In the genomic region with DNA sequence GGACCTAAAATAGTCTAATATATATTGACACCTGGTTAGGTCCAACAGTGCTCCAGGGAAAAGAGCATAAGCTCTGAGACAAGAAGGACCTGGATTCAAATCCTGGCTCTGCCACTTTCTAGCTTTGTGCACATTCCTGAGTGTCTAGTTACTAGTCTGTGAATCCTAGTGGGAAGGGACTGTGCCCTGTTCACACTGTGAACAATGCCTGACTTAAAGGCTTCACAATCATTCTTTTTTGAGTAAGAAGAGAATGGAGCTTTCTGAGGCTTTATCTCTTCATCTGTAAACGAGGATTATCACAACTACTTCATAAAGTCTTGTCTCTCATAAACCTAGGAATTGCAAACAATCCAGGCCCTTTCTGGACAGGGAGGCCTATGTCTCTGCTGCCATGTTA, we compare ENCODE assay signal across 36 cellular contexts.
"Had no signal": no experiment of that assay in that cellular context is flagged by ENCODE, and none has a peak within 500 bp of the region (broad histone marks: within the 10 kb centered on the region; RNA-seq: fewer than 3 reads in every experiment).

No MANE protein-coding gene starts in this region.

- H3K4me1 Mint-ChIP-seq: activated CD4-positive, alpha-beta T cell treated with anti-CD3 and anti-CD28 coated beads, Interleukin-2, amount 10 ng/mL, durations not matched to agents 24 days and 14 days; activated naive CD8-positive, alpha-beta T cell treated with anti-CD3 and anti-CD28 coated beads for 36 hours; activated T-helper 17 cell treated with anti-CD3 and anti-CD28 coated beads, Interleukin-2, amount 50 U/mL, for 72 hours had no signal

- DNase-seq: activated CD4-positive, alpha-beta memory T cell treated with anti-CD3 and anti-CD28 coated beads for 36 hours; activated CD4-positive, alpha-beta T cell treated with anti-CD3 and anti-CD28 coated beads for 4 hours; activated CD4-positive, alpha-beta T cell treated with anti-CD3 and anti-CD28 coated beads, Interleukin-2, amount 10 ng/mL, durations not matched to agents 24 days and 14 days; activated CD4-positive, alpha-beta T cell treated with anti-CD3 and anti-CD28 coated beads, Interleukin-2, amount 50 U/mL, for 1 hour; activated CD4-positive, alpha-beta T cell treated with anti-CD3 and anti-CD28 coated beads, Interleukin-2, amount 50 U/mL, for 4 hours; activated CD4-positive, CD25-positive, alpha-beta regulatory T cell treated with anti-CD3 and anti-CD28 coated beads, Interleukin-2, amount 50 U/mL, for 72 hours; activated CD8-positive, alpha-beta memory T cell treated with anti-CD3 and anti-CD28 coated beads, Interleukin-2, amount 50 U/mL, for 4 hours; activated CD8-positive, alpha-beta T cell treated with anti-CD3 and anti-CD28 coated beads for 36 hours; activated effector memory CD4-positive, alpha-beta T cell treated with anti-CD3 and anti-CD28 coated beads, Interleukin-2, amount 50 U/mL, for 16 hours; activated gamma-delta T cell treated with Interleukin-2 at 50 U/mL for 16 hours; activated naive CD4-positive, alpha-beta T cell; activated naive CD4-positive, alpha-beta T cell treated with anti-CD3 and anti-CD28 coated beads for 36 hours; activated naive CD4-positive, alpha-beta T cell treated with anti-CD3 and anti-CD28 coated beads, Interleukin-2, amount 50 U/mL, for 16 hours; activated naive CD8-positive, alpha-beta T cell treated with anti-CD3 and anti-CD28 coated beads for 36 hours; activated T-cell treated with anti-CD3 and anti-CD28 coated beads for 4 hours; activated T-cell treated with anti-CD3 and anti-CD28 coated beads, Interleukin-2, amount 50 U/mL, for 1 hour; activated T-cell treated with anti-CD3 and anti-CD28 coated beads, Interleukin-2, amount 50 U/mL, for 4 hours; activated T-cell treated with anti-CD3 and anti-CD28 coated beads, Interleukin-2, amount 50 U/mL, for 72 hours; adrenal gland; amniotic stem cell; aorta; body of pancreas; brain microvascular endothelial cell; central memory CD4-positive, alpha-beta T cell; cerebellar nuclear complex; T-helper 1 cell; T-helper 2 cell; T-helper 9 cell; WERI-Rb-1 had no signal

- H3K27ac ChIP-seq: adrenal gland, body of pancreas, brain microvascular endothelial cell, breast epithelium, WERI-Rb-1 had no signal

- H3K4me3 Mint-ChIP-seq: activated CD4-positive, alpha-beta memory T cell treated with anti-CD3 and anti-CD28 coated beads for 36 hours; activated CD4-positive, alpha-beta T cell treated with anti-CD3 and anti-CD28 coated beads, Interleukin-2, amount 10 ng/mL, durations not matched to agents 24 days and 14 days; activated CD8-positive, alpha-beta T cell treated with anti-CD3 and anti-CD28 coated beads for 36 hours; activated naive CD4-positive, alpha-beta T cell treated with anti-CD3 and anti-CD28 coated beads for 36 hours; activated naive CD8-positive, alpha-beta T cell treated with anti-CD3 and anti-CD28 coated beads for 36 hours; activated T-cell treated with anti-CD3 and anti-CD28 coated beads, Interleukin-2, amount 50 U/mL, for 4 hours; activated T-cell treated with anti-CD3 and anti-CD28 coated beads, Interleukin-2, amount 50 U/mL, for 72 hours; activated T-helper 1 cell treated with anti-CD3 and anti-CD28 coated beads, Interleukin-12 subunit alpha, Interleukin-12 subunit beta, Interleukin-2, Interleukin-4 antibody, amounts not matched to agents 30 ng/mL and 10 ng/mL and 1 ng/mL, durations not matched to agents 14 hours and 24 hours and 36 hours; activated T-helper 17 cell treated with anti-CD3 and anti-CD28 coated beads, Interleukin-2, amount 50 U/mL, for 72 hours; T-helper 1 cell treated with Interleukin-12 subunit alpha and Interleukin-12 subunit beta and Interleukin-4 antibody, amounts not matched to agents 30 μg/mL and 1 μg/mL, for 36 hours; T-helper 2 cell treated with Interferon-gamma antibody and Interleukin-4, amounts not matched to agents 5 μg/mL and 100 μg/mL, for 36 hours; WTC11 had no signal

- H3K9me3 ChIP-seq: adrenal gland, body of pancreas, breast epithelium had no signal

- H3K36me3 ChIP-seq: adrenal gland, brain microvascular endothelial cell, breast epithelium, WERI-Rb-1 had no signal

- H3K27me3 Mint-ChIP-seq: activated CD4-positive, alpha-beta memory T cell treated with anti-CD3 and anti-CD28 coated beads for 36 hours; activated CD4-positive, alpha-beta T cell treated with anti-CD3 and anti-CD28 coated beads, Interleukin-2, amount 10 ng/mL, durations not matched to agents 24 days and 14 days; activated CD8-positive, alpha-beta T cell treated with anti-CD3 and anti-CD28 coated beads for 36 hours; activated naive CD8-positive, alpha-beta T cell treated with anti-CD3 and anti-CD28 coated beads for 36 hours had no signal

- H3K4me3 ChIP-seq: adrenal gland, body of pancreas, breast epithelium had no signal

- H3K27me3 ChIP-seq: adrenal gland, body of pancreas, brain microvascular endothelial cell, breast epithelium had no signal

- H3K36me3 Mint-ChIP-seq: activated CD4-positive, alpha-beta memory T cell treated with anti-CD3 and anti-CD28 coated beads for 36 hours; activated naive CD4-positive, alpha-beta T cell treated with anti-CD3 and anti-CD28 coated beads, Interleukin-2, amount 50 U/mL, for 72 hours; activated naive CD8-positive, alpha-beta T cell treated with anti-CD3 and anti-CD28 coated beads for 36 hours had no signal

- ATAC-seq: activated CD8-positive, alpha-beta T cell treated with anti-CD3 and anti-CD28 coated beads for 36 hours; activated naive CD4-positive, alpha-beta T cell treated with anti-CD3 and anti-CD28 coated beads, Interleukin-2, amount 50 U/mL, for 72 hours; activated T-cell treated with anti-CD3 and anti-CD28 coated beads, Interleukin-2, amount 50 U/mL, for 4 hours; activated T-cell treated with anti-CD3 and anti-CD28 coated beads, Interleukin-2, amount 50 U/mL, for 72 hours; activated T-helper 17 cell treated with anti-CD3 and anti-CD28 coated beads, Interleukin-2, amount 50 U/mL, for 72 hours; body of pancreas had no signal

- H3K27ac Mint-ChIP-seq: activated CD4-positive, alpha-beta memory T cell treated with anti-CD3 and anti-CD28 coated beads for 36 hours; activated CD4-positive, alpha-beta T cell treated with anti-CD3 and anti-CD28 coated beads, Interleukin-2, amount 10 ng/mL, durations not matched to agents 24 days and 14 days; activated CD8-positive, alpha-beta T cell treated with anti-CD3 and anti-CD28 coated beads for 36 hours; activated naive CD4-positive, alpha-beta T cell treated with anti-CD3 and anti-CD28 coated beads for 36 hours; activated naive CD4-positive, alpha-beta T cell treated with anti-CD3 and anti-CD28 coated beads, Interleukin-2, amount 50 U/mL, for 72 hours; activated naive CD8-positive, alpha-beta T cell treated with anti-CD3 and anti-CD28 coated beads for 36 hours; activated T-cell treated with anti-CD3 and anti-CD28 coated beads, Interleukin-2, amount 50 U/mL, for 72 hours; activated T-helper 1 cell treated with anti-CD3 and anti-CD28 coated beads, Interleukin-12 subunit alpha, Interleukin-12 subunit beta, Interleukin-2, Interleukin-4 antibody, amounts not matched to agents 30 ng/mL and 10 ng/mL and 1 ng/mL, durations not matched to agents 14 hours and 24 hours and 36 hours; activated T-helper 17 cell treated with anti-CD3 and anti-CD28 coated beads, Interleukin-2, amount 50 U/mL, for 72 hours; T-helper 1 cell treated with Interleukin-12 subunit alpha and Interleukin-12 subunit beta and Interleukin-4 antibody, amounts not matched to agents 30 μg/mL and 1 μg/mL, for 36 hours; T-helper 2 cell treated with Interferon-gamma antibody and Interleukin-4, amounts not matched to agents 5 μg/mL and 100 μg/mL, for 36 hours; WTC11 had no signal

- H3K4me1 ChIP-seq: adrenal gland, body of pancreas, breast epithelium had no signal

- H3K9me3 Mint-ChIP-seq: activated CD4-positive, alpha-beta memory T cell treated with anti-CD3 and anti-CD28 coated beads for 36 hours; activated CD4-positive, alpha-beta T cell treated with anti-CD3 and anti-CD28 coated beads, Interleukin-2, amount 10 ng/mL, durations not matched to agents 24 days and 14 days; activated CD8-positive, alpha-beta T cell treated with anti-CD3 and anti-CD28 coated beads for 36 hours; activated naive CD4-positive, alpha-beta T cell treated with anti-CD3 and anti-CD28 coated beads for 36 hours; activated naive CD8-positive, alpha-beta T cell treated with anti-CD3 and anti-CD28 coated beads for 36 hours; activated T-cell treated with anti-CD3 and anti-CD28 coated beads, Interleukin-2, amount 50 U/mL, for 4 hours; activated T-cell treated with anti-CD3 and anti-CD28 coated beads, Interleukin-2, amount 50 U/mL, for 72 hours; activated T-helper 1 cell treated with anti-CD3 and anti-CD28 coated beads, Interleukin-12 subunit alpha, Interleukin-12 subunit beta, Interleukin-2, Interleukin-4 antibody, amounts not matched to agents 30 ng/mL and 10 ng/mL and 1 ng/mL, durations not matched to agents 14 hours and 24 hours and 36 hours; T-helper 1 cell treated with Interleukin-12 subunit alpha and Interleukin-12 subunit beta and Interleukin-4 antibody, amounts not matched to agents 30 μg/mL and 1 μg/mL, for 36 hours; T-helper 2 cell treated with Interferon-gamma antibody and Interleukin-4, amounts not matched to agents 5 μg/mL and 100 μg/mL, for 36 hours had no signal
